ENCODE assay signal across 1 cellular context in the genomic region with DNA sequence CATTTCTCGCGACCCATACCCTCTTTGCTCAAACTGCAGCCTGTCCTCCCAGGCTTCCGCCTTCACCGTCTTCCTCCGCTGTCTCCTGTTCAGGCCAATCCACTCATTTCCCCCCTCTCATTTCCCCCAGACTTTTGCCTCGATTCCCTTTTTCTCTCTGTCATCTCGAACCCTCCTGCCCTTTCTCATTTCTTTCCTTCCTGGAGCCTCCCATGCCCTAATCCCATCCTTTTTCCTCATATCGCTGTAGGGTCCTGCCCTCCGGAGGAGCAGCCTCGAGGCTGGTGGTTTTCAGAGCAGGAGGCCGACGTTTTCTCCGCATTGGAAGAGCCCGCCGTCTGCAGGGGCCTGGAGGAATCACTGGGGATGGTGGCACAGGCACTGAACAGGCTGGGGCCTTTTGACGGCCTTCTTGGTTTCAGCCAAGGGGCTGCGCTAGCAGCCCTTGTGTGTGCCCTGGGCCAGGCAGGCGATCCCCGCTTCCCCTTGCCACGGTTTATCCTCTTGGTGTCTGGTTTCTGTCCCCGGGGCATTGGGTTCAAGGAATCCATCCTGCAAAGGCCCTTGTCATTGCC.
TF ChIP-seq lines count a peak whose summit lies in the region.

No MANE protein-coding gene starts in this region.

TF ChIP-seq in HepG2, 621 proteins besides CTCF, POLR2A, EP300 and RAD21 (continues in another document):
- TF ChIP-seq RXRA (CRISPR knock-in tag; IDR thresholded peaks at IDR 0.05) (no peak), HNRNPK (IDR thresholded peaks at IDR 0.05; ENCODE audit: low read depth, low read length, poor library complexity, severe bottlenecking) (no peak), NFE2 (CRISPR knock-in tag; IDR thresholded peaks at IDR 0.05) (no peak), SMAD3 (CRISPR knock-in tag; IDR thresholded peaks at IDR 0.05) (no peak), HNRNPUL1 (IDR thresholded peaks at IDR 0.05; ENCODE audit: low read depth, low read length) (no peak), HNRNPL (IDR thresholded peaks at IDR 0.05; ENCODE audit: low read depth, low read length) (no peak), ZNF652 (CRISPR knock-in tag; IDR thresholded peaks at IDR 0.05; ENCODE audit: borderline replicate concordance, low read depth) (no peak), ZNF776 (CRISPR knock-in tag; IDR thresholded peaks at IDR 0.05) (no peak), RBFOX2 (IDR thresholded peaks at IDR 0.05; ENCODE audit: low read depth, low read length) (no peak), ATAD3A (CRISPR knock-in tag; IDR thresholded peaks at IDR 0.05) (no peak), SATB2 (CRISPR knock-in tag; IDR thresholded peaks at IDR 0.05) (no peak), KLF13 (CRISPR knock-in tag; IDR thresholded peaks at IDR 0.05) (no peak), MLLT10 (CRISPR knock-in tag; IDR thresholded peaks at IDR 0.05) (no peak), RORA (CRISPR knock-in tag; IDR thresholded peaks at IDR 0.05) (no peak), ZNF232 (CRISPR knock-in tag; IDR thresholded peaks at IDR 0.05; ENCODE audit: borderline replicate concordance) (no peak), TMF1 (CRISPR knock-in tag; IDR thresholded peaks at IDR 0.05; ENCODE audit: low read depth) (no peak; the same call in 1 of the 2 replicates), CHD2 (IDR thresholded peaks at IDR 0.05; ENCODE audit: low read depth, low read length) (no peak), SKI (IDR thresholded peaks at IDR 0.05; ENCODE audit: partially characterized antibody) (no peak), NFE2L2 (IDR thresholded peaks at IDR 0.05; ENCODE audit: low read length) (no peak), ZNF879 (CRISPR knock-in tag; IDR thresholded peaks at IDR 0.05) (no peak), U2AF1 (optimal IDR thresholded peaks at IDR 0.05; ENCODE audit: low read depth, low read length) (no peak), ZNF350 (CRISPR knock-in tag; IDR thresholded peaks at IDR 0.05; ENCODE audit: borderline replicate concordance, low read depth) (no peak; the same call in 1 of the 2 replicates), GFI1 (CRISPR knock-in tag; IDR thresholded peaks at IDR 0.05; ENCODE audit: borderline replicate concordance) (no peak), FOXK1 (CRISPR knock-in tag; IDR thresholded peaks at IDR 0.05; ENCODE audit: borderline replicate concordance, low read depth) (no peak), NCOA5 (CRISPR knock-in tag; IDR thresholded peaks at IDR 0.05) (no peak), ZNF451 (CRISPR knock-in tag; IDR thresholded peaks at IDR 0.05) (no peak), ZNF841 (CRISPR knock-in tag; IDR thresholded peaks at IDR 0.05; ENCODE audit: borderline replicate concordance) (no peak), ZNF552 (CRISPR knock-in tag; IDR thresholded peaks at IDR 0.05; ENCODE audit: borderline replicate concordance) (no peak), YEATS4 (CRISPR knock-in tag; IDR thresholded peaks at IDR 0.05; ENCODE audit: borderline replicate concordance) (no peak), NR3C1 (CRISPR knock-in tag; IDR thresholded peaks at IDR 0.05) (no peak), ZNF556 (CRISPR knock-in tag; IDR thresholded peaks at IDR 0.05; ENCODE audit: borderline replicate concordance) (0 out of 2 replicates have a peak, but pooled peaks have one; percentile 38), ZNF207 (IDR thresholded peaks at IDR 0.05; ENCODE audit: borderline replicate concordance) (0 out of 2 replicates have a peak, but pooled peaks have one; percentile 43), CHCHD3 (CRISPR knock-in tag; IDR thresholded peaks at IDR 0.05) (no peak), ZNF747 (CRISPR knock-in tag; IDR thresholded peaks at IDR 0.05; ENCODE audit: borderline replicate concordance) (no peak), TARDBP (CRISPR knock-in tag; IDR thresholded peaks at IDR 0.05) (0 out of 2 replicates have a peak, but pooled peaks have one; percentile 4), PITX1 (CRISPR knock-in tag; IDR thresholded peaks at IDR 0.05) (no peak)
- TF ChIP-seq, protein P1, sequence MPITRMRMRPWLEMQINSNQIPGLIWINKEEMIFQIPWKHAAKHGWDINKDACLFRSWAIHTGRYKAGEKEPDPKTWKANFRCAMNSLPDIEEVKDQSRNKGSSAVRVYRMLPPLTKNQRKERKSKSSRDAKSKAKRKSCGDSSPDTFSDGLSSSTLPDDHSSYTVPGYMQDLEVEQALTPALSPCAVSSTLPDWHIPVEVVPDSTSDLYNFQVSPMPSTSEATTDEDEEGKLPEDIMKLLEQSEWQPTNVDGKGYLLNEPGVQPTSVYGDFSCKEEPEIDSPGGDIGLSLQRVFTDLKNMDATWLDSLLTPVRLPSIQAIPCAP (CRISPR knock-in tag; IDR thresholded peaks at IDR 0.05; ENCODE audit: low read depth), result no peak
- TF ChIP-seq, protein P2, sequence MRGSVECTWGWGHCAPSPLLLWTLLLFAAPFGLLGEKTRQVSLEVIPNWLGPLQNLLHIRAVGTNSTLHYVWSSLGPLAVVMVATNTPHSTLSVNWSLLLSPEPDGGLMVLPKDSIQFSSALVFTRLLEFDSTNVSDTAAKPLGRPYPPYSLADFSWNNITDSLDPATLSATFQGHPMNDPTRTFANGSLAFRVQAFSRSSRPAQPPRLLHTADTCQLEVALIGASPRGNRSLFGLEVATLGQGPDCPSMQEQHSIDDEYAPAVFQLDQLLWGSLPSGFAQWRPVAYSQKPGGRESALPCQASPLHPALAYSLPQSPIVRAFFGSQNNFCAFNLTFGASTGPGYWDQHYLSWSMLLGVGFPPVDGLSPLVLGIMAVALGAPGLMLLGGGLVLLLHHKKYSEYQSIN (CRISPR knock-in tag; IDR thresholded peaks at IDR 0.05; ENCODE audit: borderline replicate concordance), result no peak
- TF ChIP-seq, protein P3, sequence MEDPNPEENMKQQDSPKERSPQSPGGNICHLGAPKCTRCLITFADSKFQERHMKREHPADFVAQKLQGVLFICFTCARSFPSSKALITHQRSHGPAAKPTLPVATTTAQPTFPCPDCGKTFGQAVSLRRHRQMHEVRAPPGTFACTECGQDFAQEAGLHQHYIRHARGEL (CRISPR knock-in tag; IDR thresholded peaks at IDR 0.05), result no peak
- TF ChIP-seq, protein P4, sequence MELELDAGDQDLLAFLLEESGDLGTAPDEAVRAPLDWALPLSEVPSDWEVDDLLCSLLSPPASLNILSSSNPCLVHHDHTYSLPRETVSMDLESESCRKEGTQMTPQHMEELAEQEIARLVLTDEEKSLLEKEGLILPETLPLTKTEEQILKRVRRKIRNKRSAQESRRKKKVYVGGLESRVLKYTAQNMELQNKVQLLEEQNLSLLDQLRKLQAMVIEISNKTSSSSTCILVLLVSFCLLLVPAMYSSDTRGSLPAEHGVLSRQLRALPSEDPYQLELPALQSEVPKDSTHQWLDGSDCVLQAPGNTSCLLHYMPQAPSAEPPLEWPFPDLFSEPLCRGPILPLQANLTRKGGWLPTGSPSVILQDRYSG (CRISPR knock-in tag; IDR thresholded peaks at IDR 0.05), result no peak
- TF ChIP-seq, protein P5, sequence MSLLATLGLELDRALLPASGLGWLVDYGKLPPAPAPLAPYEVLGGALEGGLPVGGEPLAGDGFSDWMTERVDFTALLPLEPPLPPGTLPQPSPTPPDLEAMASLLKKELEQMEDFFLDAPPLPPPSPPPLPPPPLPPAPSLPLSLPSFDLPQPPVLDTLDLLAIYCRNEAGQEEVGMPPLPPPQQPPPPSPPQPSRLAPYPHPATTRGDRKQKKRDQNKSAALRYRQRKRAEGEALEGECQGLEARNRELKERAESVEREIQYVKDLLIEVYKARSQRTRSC (CRISPR knock-in tag; IDR thresholded peaks at IDR 0.05; ENCODE audit: low read depth), result no peak
- TF ChIP-seq, protein P6, sequence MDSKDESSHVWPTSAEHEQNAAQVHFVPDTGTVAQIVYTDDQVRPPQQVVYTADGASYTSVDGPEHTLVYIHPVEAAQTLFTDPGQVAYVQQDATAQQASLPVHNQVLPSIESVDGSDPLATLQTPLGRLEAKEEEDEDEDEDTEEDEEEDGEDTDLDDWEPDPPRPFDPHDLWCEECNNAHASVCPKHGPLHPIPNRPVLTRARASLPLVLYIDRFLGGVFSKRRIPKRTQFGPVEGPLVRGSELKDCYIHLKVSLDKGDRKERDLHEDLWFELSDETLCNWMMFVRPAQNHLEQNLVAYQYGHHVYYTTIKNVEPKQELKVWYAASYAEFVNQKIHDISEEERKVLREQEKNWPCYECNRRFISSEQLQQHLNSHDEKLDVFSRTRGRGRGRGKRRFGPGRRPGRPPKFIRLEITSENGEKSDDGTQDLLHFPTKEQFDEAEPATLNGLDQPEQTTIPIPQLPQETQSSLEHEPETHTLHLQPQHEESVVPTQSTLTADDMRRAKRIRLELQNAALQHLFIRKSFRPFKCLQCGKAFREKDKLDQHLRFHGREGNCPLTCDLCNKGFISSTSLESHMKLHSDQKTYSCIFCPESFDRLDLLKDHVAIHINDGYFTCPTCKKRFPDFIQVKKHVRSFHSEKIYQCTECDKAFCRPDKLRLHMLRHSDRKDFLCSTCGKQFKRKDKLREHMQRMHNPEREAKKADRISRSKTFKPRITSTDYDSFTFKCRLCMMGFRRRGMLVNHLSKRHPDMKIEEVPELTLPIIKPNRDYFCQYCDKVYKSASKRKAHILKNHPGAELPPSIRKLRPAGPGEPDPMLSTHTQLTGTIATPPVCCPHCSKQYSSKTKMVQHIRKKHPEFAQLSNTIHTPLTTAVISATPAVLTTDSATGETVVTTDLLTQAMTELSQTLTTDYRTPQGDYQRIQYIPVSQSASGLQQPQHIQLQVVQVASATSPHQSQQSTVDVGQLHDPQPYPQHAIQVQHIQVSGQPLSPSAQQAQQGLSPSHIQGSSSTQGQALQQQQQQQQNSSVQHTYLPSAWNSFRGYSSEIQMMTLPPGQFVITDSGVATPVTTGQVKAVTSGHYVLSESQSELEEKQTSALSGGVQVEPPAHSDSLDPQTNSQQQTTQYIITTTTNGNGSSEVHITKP (CRISPR knock-in tag; IDR thresholded peaks at IDR 0.05; ENCODE audit: low read depth), result no peak
- TF ChIP-seq, protein P7, sequence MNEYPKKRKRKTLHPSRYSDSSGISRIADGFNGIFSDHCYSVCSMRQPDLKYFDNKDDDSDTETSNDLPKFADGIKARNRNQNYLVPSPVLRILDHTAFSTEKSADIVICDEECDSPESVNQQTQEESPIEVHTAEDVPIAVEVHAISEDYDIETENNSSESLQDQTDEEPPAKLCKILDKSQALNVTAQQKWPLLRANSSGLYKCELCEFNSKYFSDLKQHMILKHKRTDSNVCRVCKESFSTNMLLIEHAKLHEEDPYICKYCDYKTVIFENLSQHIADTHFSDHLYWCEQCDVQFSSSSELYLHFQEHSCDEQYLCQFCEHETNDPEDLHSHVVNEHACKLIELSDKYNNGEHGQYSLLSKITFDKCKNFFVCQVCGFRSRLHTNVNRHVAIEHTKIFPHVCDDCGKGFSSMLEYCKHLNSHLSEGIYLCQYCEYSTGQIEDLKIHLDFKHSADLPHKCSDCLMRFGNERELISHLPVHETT (CRISPR knock-in tag; conservative IDR thresholded peaks at IDR 0.05), result no peak
- TF ChIP-seq, protein P8, sequence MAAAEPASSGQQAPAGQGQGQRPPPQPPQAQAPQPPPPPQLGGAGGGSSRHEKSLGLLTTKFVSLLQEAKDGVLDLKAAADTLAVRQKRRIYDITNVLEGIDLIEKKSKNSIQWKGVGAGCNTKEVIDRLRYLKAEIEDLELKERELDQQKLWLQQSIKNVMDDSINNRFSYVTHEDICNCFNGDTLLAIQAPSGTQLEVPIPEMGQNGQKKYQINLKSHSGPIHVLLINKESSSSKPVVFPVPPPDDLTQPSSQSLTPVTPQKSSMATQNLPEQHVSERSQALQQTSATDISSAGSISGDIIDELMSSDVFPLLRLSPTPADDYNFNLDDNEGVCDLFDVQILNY (CRISPR knock-in tag; conservative IDR thresholded peaks at IDR 0.05), result no peak
- TF ChIP-seq, protein P9, sequence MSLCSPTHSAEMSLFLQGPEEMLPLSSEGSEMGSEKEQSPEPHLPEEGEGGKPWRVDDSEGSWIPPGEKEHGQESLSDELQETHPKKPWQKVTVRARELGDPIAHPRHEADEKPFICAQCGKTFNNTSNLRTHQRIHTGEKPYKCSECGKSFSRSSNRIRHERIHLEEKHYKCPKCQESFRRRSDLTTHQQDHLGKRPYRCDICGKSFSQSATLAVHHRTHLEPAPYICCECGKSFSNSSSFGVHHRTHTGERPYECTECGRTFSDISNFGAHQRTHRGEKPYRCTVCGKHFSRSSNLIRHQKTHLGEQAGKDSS (CRISPR knock-in tag; IDR thresholded peaks at IDR 0.05; ENCODE audit: borderline replicate concordance, low read depth), result peak; percentile 44; the same call in 1 of the 2 replicates
- TF ChIP-seq, protein P10, sequence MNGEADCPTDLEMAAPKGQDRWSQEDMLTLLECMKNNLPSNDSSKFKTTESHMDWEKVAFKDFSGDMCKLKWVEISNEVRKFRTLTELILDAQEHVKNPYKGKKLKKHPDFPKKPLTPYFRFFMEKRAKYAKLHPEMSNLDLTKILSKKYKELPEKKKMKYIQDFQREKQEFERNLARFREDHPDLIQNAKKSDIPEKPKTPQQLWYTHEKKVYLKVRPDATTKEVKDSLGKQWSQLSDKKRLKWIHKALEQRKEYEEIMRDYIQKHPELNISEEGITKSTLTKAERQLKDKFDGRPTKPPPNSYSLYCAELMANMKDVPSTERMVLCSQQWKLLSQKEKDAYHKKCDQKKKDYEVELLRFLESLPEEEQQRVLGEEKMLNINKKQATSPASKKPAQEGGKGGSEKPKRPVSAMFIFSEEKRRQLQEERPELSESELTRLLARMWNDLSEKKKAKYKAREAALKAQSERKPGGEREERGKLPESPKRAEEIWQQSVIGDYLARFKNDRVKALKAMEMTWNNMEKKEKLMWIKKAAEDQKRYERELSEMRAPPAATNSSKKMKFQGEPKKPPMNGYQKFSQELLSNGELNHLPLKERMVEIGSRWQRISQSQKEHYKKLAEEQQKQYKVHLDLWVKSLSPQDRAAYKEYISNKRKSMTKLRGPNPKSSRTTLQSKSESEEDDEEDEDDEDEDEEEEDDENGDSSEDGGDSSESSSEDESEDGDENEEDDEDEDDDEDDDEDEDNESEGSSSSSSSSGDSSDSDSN (CRISPR knock-in tag; IDR thresholded peaks at IDR 0.05), result peak; percentile 39
- TF ChIP-seq, protein P11, sequence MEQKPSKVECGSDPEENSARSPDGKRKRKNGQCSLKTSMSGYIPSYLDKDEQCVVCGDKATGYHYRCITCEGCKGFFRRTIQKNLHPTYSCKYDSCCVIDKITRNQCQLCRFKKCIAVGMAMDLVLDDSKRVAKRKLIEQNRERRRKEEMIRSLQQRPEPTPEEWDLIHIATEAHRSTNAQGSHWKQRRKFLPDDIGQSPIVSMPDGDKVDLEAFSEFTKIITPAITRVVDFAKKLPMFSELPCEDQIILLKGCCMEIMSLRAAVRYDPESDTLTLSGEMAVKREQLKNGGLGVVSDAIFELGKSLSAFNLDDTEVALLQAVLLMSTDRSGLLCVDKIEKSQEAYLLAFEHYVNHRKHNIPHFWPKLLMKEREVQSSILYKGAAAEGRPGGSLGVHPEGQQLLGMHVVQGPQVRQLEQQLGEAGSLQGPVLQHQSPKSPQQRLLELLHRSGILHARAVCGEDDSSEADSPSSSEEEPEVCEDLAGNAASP (CRISPR knock-in tag; IDR thresholded peaks at IDR 0.05; ENCODE audit: borderline replicate concordance), result no peak
- TF ChIP-seq, protein P12, sequence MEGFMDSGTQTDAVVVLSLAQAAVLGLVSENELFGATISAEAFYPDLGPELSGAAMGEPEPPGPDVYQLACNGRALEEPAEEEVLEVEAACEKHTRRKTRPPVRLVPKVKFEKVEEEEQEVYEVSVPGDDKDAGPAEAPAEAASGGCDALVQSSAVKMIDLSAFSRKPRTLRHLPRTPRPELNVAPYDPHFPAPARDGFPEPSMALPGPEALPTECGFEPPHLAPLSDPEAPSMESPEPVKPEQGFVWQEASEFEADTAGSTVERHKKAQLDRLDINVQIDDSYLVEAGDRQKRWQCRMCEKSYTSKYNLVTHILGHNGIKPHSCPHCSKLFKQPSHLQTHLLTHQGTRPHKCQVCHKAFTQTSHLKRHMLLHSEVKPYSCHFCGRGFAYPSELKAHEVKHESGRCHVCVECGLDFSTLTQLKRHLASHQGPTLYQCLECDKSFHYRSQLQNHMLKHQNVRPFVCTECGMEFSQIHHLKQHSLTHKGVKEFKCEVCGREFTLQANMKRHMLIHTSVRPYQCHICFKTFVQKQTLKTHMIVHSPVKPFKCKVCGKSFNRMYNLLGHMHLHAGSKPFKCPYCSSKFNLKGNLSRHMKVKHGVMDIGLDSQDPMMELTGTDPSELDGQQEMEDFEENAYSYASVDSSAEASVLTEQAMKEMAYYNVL (CRISPR knock-in tag; IDR thresholded peaks at IDR 0.05; ENCODE audit: borderline replicate concordance), result no peak
